Comparison of ENCODE assay signal across 9 cellular contexts in the genomic region with DNA sequence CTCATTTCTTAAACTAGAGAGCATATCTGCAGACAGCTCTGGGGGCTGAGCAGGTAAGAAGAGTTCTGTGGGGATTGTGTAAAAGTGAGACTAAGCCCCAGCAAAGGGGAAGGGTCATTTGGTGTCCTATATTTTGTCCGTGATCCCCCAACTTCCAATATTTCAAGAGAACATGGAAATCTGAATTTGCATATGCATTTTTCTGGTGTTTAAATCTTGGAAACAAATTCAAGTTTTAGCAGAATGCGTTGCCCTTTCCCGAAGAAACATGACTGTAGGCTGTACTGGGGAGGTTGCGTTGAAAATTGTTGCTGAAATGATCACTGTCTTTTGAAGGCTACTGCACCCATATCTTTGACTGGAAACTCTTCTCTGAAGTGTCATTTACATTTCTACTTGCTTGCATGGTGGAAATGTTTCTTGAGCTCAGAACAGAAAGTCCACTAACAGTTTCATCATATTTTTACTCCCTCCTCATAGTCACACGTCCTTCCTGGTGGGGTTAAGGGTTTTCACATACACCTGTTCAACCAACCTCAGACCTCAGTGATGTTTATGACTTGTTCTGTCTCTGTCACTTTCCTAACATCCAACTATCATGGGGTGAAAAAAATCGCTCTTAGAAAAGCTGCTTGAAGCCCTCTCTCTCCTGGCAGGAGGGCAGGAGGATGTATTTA.
DNase-seq lines count a peak whose midpoint lies in the region; ATAC-seq and TF ChIP-seq lines count a peak whose summit lies in the region.
"Had no signal": no experiment of that assay in that cellular context is flagged by ENCODE, and none has a peak within 500 bp of the region (broad histone marks: within the 10 kb centered on the region; RNA-seq: fewer than 3 reads in every experiment).

No MANE protein-coding gene starts in this region.

- no peak for TF ChIP-seq CTCF in GM12865 (IDR thresholded peaks at IDR 0.05; ENCODE audit: insufficient read depth, low read depth, low read length, missing control alignments)

- no peaks in the 10 kb centered on the region for H3K36me3 Mint-ChIP-seq in activated naive CD8-positive, alpha-beta T cell

- H3K27ac Mint-ChIP-seq in activated naive CD8-positive, alpha-beta T cell: peak overlapping the region; percentile 38

- H3K9me3 Mint-ChIP-seq in activated naive CD8-positive, alpha-beta T cell (ENCODE audit: low read depth): no peaks in the 10 kb centered on the region

- ATAC-seq in GM19463 (IDR thresholded peaks at IDR 0.05; ENCODE audit: unreplicated experiment): peak; percentile 53
- peak; percentile 69 for ATAC-seq in HG03095 (IDR thresholded peaks at IDR 0.05; ENCODE audit: unreplicated experiment)

- no peaks in the 10 kb centered on the region for H3K27me3 Mint-ChIP-seq in activated naive CD8-positive, alpha-beta T cell

- H3K4me3 Mint-ChIP-seq in activated naive CD8-positive, alpha-beta T cell: no peak overlapping the region

- H3K4me3 ChIP-seq in GM12865 (ENCODE audit: low read depth, low read length): peak overlapping the region; percentile 22
- H3K4me3 ChIP-seq: breast epithelium had no signal

- peak; percentile 95 for DNase-seq in GM12865 (ENCODE audit: low read depth)
- DNase-seq in NCI-H146 treated with DMSO at 0.1 percent for 48 hours (lab: John Stamatoyannopoulos, UW; ENCODE audit: unreplicated experiment): no peak
- no peak for DNase-seq in NCI-H1092 treated with DMSO at 0.1 percent for 48 hours (lab: John Stamatoyannopoulos, UW)
- no peak for DNase-seq in NAMALWA (ENCODE audit: low spot score)
- no peak for DNase-seq in stimulated activated CD4-positive, alpha-beta T cell treated with anti-CD3 and anti-CD28 coated beads, Interleukin-4, amount 100 ng/mL, for 24 hours

- peaks cover 45% of the 10 kb centered on the region for H3K4me1 Mint-ChIP-seq in activated naive CD8-positive, alpha-beta T cell (ENCODE audit: low read depth)
